Comparison of ENCODE assay signal across 1 cellular context in the genomic region with DNA sequence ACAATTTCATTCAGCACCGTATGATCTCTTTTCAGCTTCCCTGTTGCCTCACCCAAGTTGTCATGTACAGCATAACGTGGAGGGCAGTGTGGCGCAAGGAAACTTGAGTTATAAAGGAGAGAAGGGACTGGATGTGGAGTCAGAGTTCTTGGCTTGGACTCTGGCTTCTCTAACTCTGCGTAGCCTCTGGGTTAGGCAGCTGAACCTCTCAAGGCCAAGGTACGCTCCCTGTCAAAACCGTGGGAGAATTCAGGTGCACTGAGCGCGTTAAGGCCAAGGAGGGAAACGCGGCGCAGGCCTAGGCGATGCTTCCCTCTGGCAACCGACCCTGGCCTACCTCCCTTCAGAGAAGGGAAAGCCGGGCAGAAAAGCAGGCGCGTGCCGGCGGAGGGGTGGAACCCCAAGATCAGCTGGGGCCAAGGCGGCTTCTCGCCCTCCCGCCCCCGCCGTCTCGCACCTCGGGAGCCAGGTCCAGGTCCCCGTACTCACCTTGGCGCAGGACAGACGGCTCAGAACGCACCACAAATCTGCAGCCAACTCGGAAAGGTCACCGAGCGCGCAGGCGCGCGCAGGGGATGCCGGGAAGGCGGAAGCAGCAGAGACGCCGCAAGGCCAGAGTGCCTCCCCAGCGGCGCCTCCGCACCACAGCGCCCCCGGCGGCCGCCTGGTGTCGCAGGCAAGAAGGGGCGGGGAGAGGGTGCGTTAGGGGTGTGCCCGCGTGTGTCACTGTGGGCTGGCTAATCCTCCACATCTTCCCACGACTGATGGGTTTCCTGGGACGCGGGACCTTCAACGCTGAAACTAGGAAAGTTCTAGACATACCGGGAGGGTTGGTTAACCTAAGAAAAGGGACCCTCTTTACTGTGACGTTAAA.
A peak's percentile ranks its signal among the peaks of the same experiment; 100 is the strongest.
TF ChIP-seq lines count a peak whose summit lies in the region.

No MANE protein-coding gene starts in this region.

TF ChIP-seq in SK-N-SH, 30 proteins besides CTCF, POLR2A, EP300 and RAD21 (continued from another document):
- TF ChIP-seq TEAD4 (IDR thresholded peaks at IDR 0.05; ENCODE audit: borderline replicate concordance, insufficient read depth) = no peak
- peak; percentile 39; the same call in 1 of the 2 replicates for TF ChIP-seq RCOR1 (IDR thresholded peaks at IDR 0.05; ENCODE audit: low read length)
- TF ChIP-seq, protein P1, sequence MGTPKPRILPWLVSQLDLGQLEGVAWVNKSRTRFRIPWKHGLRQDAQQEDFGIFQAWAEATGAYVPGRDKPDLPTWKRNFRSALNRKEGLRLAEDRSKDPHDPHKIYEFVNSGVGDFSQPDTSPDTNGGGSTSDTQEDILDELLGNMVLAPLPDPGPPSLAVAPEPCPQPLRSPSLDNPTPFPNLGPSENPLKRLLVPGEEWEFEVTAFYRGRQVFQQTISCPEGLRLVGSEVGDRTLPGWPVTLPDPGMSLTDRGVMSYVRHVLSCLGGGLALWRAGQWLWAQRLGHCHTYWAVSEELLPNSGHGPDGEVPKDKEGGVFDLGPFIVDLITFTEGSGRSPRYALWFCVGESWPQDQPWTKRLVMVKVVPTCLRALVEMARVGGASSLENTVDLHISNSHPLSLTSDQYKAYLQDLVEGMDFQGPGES (IDR thresholded peaks at IDR 0.05; ENCODE audit: low read depth, low read length) = no peak
- TF ChIP-seq POLR2AphosphoS5 (IDR thresholded peaks at IDR 0.05; ENCODE audit: low read depth, low read length) = peak; percentile 89
- TF ChIP-seq, protein P2, sequence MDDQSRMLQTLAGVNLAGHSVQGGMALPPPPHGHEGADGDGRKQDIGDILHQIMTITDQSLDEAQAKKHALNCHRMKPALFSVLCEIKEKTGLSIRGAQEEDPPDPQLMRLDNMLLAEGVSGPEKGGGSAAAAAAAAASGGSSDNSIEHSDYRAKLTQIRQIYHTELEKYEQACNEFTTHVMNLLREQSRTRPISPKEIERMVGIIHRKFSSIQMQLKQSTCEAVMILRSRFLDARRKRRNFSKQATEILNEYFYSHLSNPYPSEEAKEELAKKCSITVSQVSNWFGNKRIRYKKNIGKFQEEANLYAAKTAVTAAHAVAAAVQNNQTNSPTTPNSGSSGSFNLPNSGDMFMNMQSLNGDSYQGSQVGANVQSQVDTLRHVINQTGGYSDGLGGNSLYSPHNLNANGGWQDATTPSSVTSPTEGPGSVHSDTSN (IDR thresholded peaks at IDR 0.05) = no peak
- 0 out of 2 replicates have a peak, but pooled peaks have one; percentile 14 for TF ChIP-seq RFX5 (IDR thresholded peaks at IDR 0.05; ENCODE audit: low read length)
- TF ChIP-seq, protein P3, sequence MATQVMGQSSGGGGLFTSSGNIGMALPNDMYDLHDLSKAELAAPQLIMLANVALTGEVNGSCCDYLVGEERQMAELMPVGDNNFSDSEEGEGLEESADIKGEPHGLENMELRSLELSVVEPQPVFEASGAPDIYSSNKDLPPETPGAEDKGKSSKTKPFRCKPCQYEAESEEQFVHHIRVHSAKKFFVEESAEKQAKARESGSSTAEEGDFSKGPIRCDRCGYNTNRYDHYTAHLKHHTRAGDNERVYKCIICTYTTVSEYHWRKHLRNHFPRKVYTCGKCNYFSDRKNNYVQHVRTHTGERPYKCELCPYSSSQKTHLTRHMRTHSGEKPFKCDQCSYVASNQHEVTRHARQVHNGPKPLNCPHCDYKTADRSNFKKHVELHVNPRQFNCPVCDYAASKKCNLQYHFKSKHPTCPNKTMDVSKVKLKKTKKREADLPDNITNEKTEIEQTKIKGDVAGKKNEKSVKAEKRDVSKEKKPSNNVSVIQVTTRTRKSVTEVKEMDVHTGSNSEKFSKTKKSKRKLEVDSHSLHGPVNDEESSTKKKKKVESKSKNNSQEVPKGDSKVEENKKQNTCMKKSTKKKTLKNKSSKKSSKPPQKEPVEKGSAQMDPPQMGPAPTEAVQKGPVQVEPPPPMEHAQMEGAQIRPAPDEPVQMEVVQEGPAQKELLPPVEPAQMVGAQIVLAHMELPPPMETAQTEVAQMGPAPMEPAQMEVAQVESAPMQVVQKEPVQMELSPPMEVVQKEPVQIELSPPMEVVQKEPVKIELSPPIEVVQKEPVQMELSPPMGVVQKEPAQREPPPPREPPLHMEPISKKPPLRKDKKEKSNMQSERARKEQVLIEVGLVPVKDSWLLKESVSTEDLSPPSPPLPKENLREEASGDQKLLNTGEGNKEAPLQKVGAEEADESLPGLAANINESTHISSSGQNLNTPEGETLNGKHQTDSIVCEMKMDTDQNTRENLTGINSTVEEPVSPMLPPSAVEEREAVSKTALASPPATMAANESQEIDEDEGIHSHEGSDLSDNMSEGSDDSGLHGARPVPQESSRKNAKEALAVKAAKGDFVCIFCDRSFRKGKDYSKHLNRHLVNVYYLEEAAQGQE (IDR thresholded peaks at IDR 0.05; ENCODE audit: low read depth, low read length) = no peak
- peak; percentile 39; the same call in 1 of the 2 replicates for TF ChIP-seq ZBTB33 (IDR thresholded peaks at IDR 0.05; ENCODE audit: borderline replicate concordance, low read depth)
- TF ChIP-seq CHD2 (IDR thresholded peaks at IDR 0.05; ENCODE audit: low read length, partially characterized antibody) = peak; percentile 88
- TF ChIP-seq FOXM1 (IDR thresholded peaks at IDR 0.05; ENCODE audit: low read depth) = no peak
